11 cellular contexts compared by ENCODE assay signal in genomic region chr4:80322716-80323115, GRCh38. TPM values are rescaled to one million over a fixed set of nuclear protein-coding genes. Genes with fewer than 3 reads are reported as not detected.
DNase-seq lines count a peak whose midpoint lies in the region; TF ChIP-seq lines count a peak whose summit lies in the region.
"Had no signal": no experiment of that assay in that cellular context is flagged by ENCODE, and none has a peak within 500 bp of the region (broad histone marks: within the 10 kb centered on the region; RNA-seq: fewer than 3 reads in every experiment).

No MANE protein-coding gene starts in this region.

- H3K27me3 Mint-ChIP-seq in activated naive CD4-positive, alpha-beta T cell treated with anti-CD3 and anti-CD28 coated beads for 36 hours (ENCODE audit: low read depth): peaks cover 3% of the 10 kb centered on the region

- H3K9me3 Mint-ChIP-seq in activated naive CD4-positive, alpha-beta T cell treated with anti-CD3 and anti-CD28 coated beads for 36 hours: no peaks in the 10 kb centered on the region
- H3K9me3 Mint-ChIP-seq: CD4-positive, alpha-beta T cell had no signal

- no peaks in the 10 kb centered on the region for H3K4me1 Mint-ChIP-seq in activated naive CD4-positive, alpha-beta T cell treated with anti-CD3 and anti-CD28 coated beads for 36 hours (ENCODE audit: low read depth)

- H3K4me3 ChIP-seq in coronary artery: no peak overlapping the region

- intact Hi-C loops in activated naive CD4-positive, alpha-beta T cell treated with anti-CD3 and anti-CD28 coated beads for 36 hours (cut with micrococcal nuclease): no loop called here

- no peak overlapping the region for H3K27ac Mint-ChIP-seq in activated naive CD4-positive, alpha-beta T cell treated with anti-CD3 and anti-CD28 coated beads for 36 hours
- H3K27ac Mint-ChIP-seq: CD4-positive, alpha-beta T cell had no signal

- no peak overlapping the region for H3K4me3 Mint-ChIP-seq in activated naive CD4-positive, alpha-beta T cell treated with anti-CD3 and anti-CD28 coated beads for 36 hours
- H3K4me3 Mint-ChIP-seq: CD4-positive, alpha-beta T cell had no signal

- no peak overlapping the region for H3K27ac ChIP-seq in coronary artery

- no peak for TF ChIP-seq CTCF in coronary artery (IDR thresholded peaks at IDR 0.05)

- CTCF ChIA-PET in activated naive CD4-positive, alpha-beta T cell treated with anti-CD3 and anti-CD28 coated beads for 36 hours (lab: Charles Lee): no interaction called here

- DNase-seq in activated naive CD4-positive, alpha-beta T cell treated with anti-CD3 and anti-CD28 coated beads for 36 hours: peak; percentile 26
- DNase-seq in activated naive CD4-positive, alpha-beta T cell treated with Interleukin-2 at 50 U/mL for 16 hours: no peak
- DNase-seq in NCI-H748 treated with DMSO at 0.1 percent for 48 hours (lab: John Stamatoyannopoulos, UW) (peak; percentile 8), dedifferentiated amniotic fluid mesenchymal stem cell (ENCODE audit: extremely low spot score) (peak; percentile 50), renal cortical epithelial cell (ENCODE audit: low read depth) (peak; percentile 56), NK-92 (lab: John Stamatoyannopoulos, UW; ENCODE audit: unreplicated experiment) (no peak), NOMO-1 treated with dmso at 0.1 percent for 144 hours (lab: John Stamatoyannopoulos, UW; ENCODE audit: unreplicated experiment) (no peak), coronary artery (ENCODE audit: low spot score) (no peak)
- DNase-seq: activated CD8-positive, alpha-beta memory T cell treated with anti-CD3 and anti-CD28 coated beads, Interleukin-2, amount 50 U/mL, for 48 hours; CD4-positive, alpha-beta T cell; RPMI8226 had no signal

- H3K36me3 Mint-ChIP-seq in activated naive CD4-positive, alpha-beta T cell treated with anti-CD3 and anti-CD28 coated beads for 36 hours (ENCODE audit: low read depth): no peaks in the 10 kb centered on the region

RNA-seq across cellular contexts. Expression of gene CFAP299, which starts 12.8 kb away (rescaled TPM):
- total RNA-seq in activated naive CD4-positive, alpha-beta T cell treated with anti-CD3 and anti-CD28 coated beads for 36 hours: not detected
- 0.25 and 1.6 TPM in 2 replicates for total RNA-seq in renal cortical epithelial cell
- total RNA-seq: CD4-positive, alpha-beta T cell had no signal

RNA-seq across cellular contexts. Expression of gene FGF5, which starts 56.3 kb away (rescaled TPM):
- total RNA-seq in activated naive CD4-positive, alpha-beta T cell treated with anti-CD3 and anti-CD28 coated beads for 36 hours: not detected
- 2.5 and 9.0 TPM in 2 replicates for total RNA-seq in renal cortical epithelial cell

Comparison
In these comparisons a context has a peak if more than half of its experiments do, and no peak if none do; other contexts are left out.
1. DNase-seq: peak in activated naive CD4-positive, alpha-beta T cell treated with anti-CD3 and anti-CD28 coated beads for 36 hours (single experiment), NCI-H748 treated with DMSO at 0.1 percent for 48 hours (single experiment), dedifferentiated amniotic fluid mesenchymal stem cell (single experiment) and renal cortical epithelial cell (single experiment); none in activated naive CD4-positive, alpha-beta T cell treated with Interleukin-2 at 50 U/mL for 16 hours (single experiment), NK-92 (single experiment), NOMO-1 treated with dmso at 0.1 percent for 144 hours (single experiment) and coronary artery (single experiment).